In the genomic region with DNA sequence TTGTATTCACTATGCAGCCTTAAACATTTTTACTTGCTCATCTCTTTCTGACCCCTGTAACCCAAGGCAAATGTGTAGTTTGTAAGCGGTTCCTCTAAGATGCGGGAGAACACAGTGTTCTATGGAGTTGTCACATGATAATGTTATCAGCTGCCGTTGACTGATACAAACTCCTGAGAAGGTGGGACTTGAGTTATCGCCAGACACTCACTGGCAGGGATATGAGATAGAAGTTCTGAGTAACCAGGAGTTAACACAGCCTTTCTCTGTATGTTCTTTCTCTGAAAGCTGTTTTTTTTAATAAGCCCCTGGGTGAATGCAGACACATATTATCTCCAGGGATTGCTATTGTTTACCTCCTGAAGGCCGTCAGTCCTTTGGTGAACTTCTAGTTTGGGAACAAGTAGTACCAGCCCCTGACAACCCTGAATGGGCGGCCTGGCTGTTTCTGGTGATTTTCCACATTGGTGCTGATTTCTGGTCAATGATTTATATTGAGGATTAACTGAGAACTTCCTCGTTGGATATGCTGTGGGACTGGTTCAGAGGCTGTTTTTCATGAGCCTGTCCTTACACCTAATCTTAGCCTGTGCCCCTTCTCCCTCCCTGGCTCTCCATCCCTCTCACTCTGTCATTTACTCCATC, we compare ENCODE assay signal across 12 cellular contexts.
DNase-seq lines count a peak whose midpoint lies in the region; ATAC-seq and TF ChIP-seq lines count a peak whose summit lies in the region.
"Had no signal": no experiment of that assay in that cellular context is flagged by ENCODE, and none has a peak within 500 bp of the region (broad histone marks: within the 10 kb centered on the region; RNA-seq: fewer than 3 reads in every experiment).

No MANE protein-coding gene starts in this region.

- H3K4me1 Mint-ChIP-seq in activated CD4-positive, alpha-beta memory T cell treated with anti-CD3 and anti-CD28 coated beads for 36 hours (ENCODE audit: low read depth): peaks cover 3% of the 10 kb centered on the region

- H3K4me3 Mint-ChIP-seq in activated CD4-positive, alpha-beta memory T cell treated with anti-CD3 and anti-CD28 coated beads for 36 hours: no peak overlapping the region

- peaks cover 5% of the 10 kb centered on the region for H3K27me3 Mint-ChIP-seq in activated CD4-positive, alpha-beta memory T cell treated with anti-CD3 and anti-CD28 coated beads for 36 hours

- POLR2A ChIA-PET in activated CD4-positive, alpha-beta memory T cell treated with anti-CD3 and anti-CD28 coated beads for 36 hours (lab: Charles Lee): no interaction called here

- H3K9me3 ChIP-seq in esophagus squamous epithelium (no peaks in the 10 kb centered on the region), lower lobe of right lung (no peaks in the 10 kb centered on the region), stomach smooth muscle (ENCODE audit: control insufficient read depth in 2 of 2, low read length in 2 of 2) (no peaks in the 10 kb centered on the region)
- H3K9me3 ChIP-seq: ascending aorta had no signal

- DNase-seq in OCI-M1 (lab: John Stamatoyannopoulos, UW) (peak; percentile 66), esophagus squamous epithelium (lab: John Stamatoyannopoulos, UW) (no peak), lower lobe of right lung (no peak), AML-193 (lab: John Stamatoyannopoulos, UW) (no peak)
- DNase-seq in activated CD4-positive, alpha-beta memory T cell treated with anti-CD3 and anti-CD28 coated beads for 36 hours: no peak
- DNase-seq: H7, retina, T1000 had no signal

- no peak for TF ChIP-seq CTCF in esophagus squamous epithelium (IDR thresholded peaks at IDR 0.05)
- TF ChIP-seq CTCF in lower lobe of right lung (IDR thresholded peaks at IDR 0.05): no peak

- H3K4me3 ChIP-seq in esophagus squamous epithelium (peak overlapping the region in 1 of 4 donors; percentile 26), lower lobe of right lung (no peak overlapping the region), stomach smooth muscle (ENCODE audit: low read length in 2 of 2) (no peak overlapping the region)
- H3K4me3 ChIP-seq: ascending aorta had no signal

- no peaks in the 10 kb centered on the region for H3K9me3 Mint-ChIP-seq in activated CD4-positive, alpha-beta memory T cell treated with anti-CD3 and anti-CD28 coated beads for 36 hours

- CTCF ChIA-PET in activated CD4-positive, alpha-beta memory T cell treated with anti-CD3 and anti-CD28 coated beads for 36 hours (lab: Charles Lee): no interaction called here

- H3K36me3 ChIP-seq in esophagus squamous epithelium: no peaks in the 10 kb centered on the region
- H3K36me3 ChIP-seq in lower lobe of right lung: no peaks in the 10 kb centered on the region
- no peaks in the 10 kb centered on the region for H3K36me3 ChIP-seq in stomach smooth muscle (ENCODE audit: control insufficient read depth in 2 of 2, insufficient read depth in 2 of 2, low read length in 2 of 2)
- H3K36me3 ChIP-seq: ascending aorta had no signal

- 43 to 54% methylated on average over 7 of the region's 7 CpGs for WGBS in esophagus squamous epithelium, 2 donors

- no peak overlapping the region for H3K27ac Mint-ChIP-seq in activated CD4-positive, alpha-beta memory T cell treated with anti-CD3 and anti-CD28 coated beads for 36 hours

- H3K27ac ChIP-seq in esophagus squamous epithelium (peak overlapping the region; percentile 53 to 83 (median 75)), lower lobe of right lung (peak overlapping the region; percentile 10), stomach smooth muscle (ENCODE audit: low read length) (peak overlapping the region; percentile 41)
- H3K27ac ChIP-seq: ascending aorta had no signal

- no peak overlapping the region for H3K9ac ChIP-seq in stomach smooth muscle (ENCODE audit: low read length in 2 of 2)

- H3K4me1 ChIP-seq in esophagus squamous epithelium (peaks cover 0 to 54% (median 27%) of the 10 kb centered on the region in 3 donors), lower lobe of right lung (peaks cover 8% of the 10 kb centered on the region), stomach smooth muscle (ENCODE audit: control insufficient read depth, insufficient read depth, low read length) (peaks cover 28% of the 10 kb centered on the region)

- no peak for TF ChIP-seq POLR2A in esophagus squamous epithelium (IDR thresholded peaks at IDR 0.05)

- H3K27me3 ChIP-seq in esophagus squamous epithelium: no peaks in the 10 kb centered on the region
- H3K27me3 ChIP-seq in lower lobe of right lung (ENCODE audit: low read depth): no peaks in the 10 kb centered on the region
- H3K27me3 ChIP-seq in stomach smooth muscle (ENCODE audit: control insufficient read depth in 1 of 2, insufficient read depth in 2 of 2, low read length in 2 of 2): no peaks in the 10 kb centered on the region
- H3K27me3 ChIP-seq: ascending aorta had no signal

- intact Hi-C loops in esophagus squamous epithelium (cut with DNase I) (no loop called here), lower lobe of right lung (cut with DNase I) (no loop called here)
- intact Hi-C loops in activated CD4-positive, alpha-beta memory T cell treated with anti-CD3 and anti-CD28 coated beads for 36 hours (cut with micrococcal nuclease): no loop called here

- ATAC-seq in lower lobe of right lung: peak; percentile 47 to 85
- ATAC-seq in GM21529 (IDR thresholded peaks at IDR 0.05; ENCODE audit: unreplicated experiment): no peak
- ATAC-seq in HG03025 (IDR thresholded peaks at IDR 0.05; ENCODE audit: low FRiP score, unreplicated experiment): no peak

- no peaks in the 10 kb centered on the region for H3K36me3 Mint-ChIP-seq in activated CD4-positive, alpha-beta memory T cell treated with anti-CD3 and anti-CD28 coated beads for 36 hours

Comparison
In these comparisons a context has a peak if more than half of its experiments do, and no peak if none do; other contexts are left out.
1. H3K27ac ChIP-seq: peak in every context shown above with its lines; median percentile 75 in esophagus squamous epithelium; 41 in stomach smooth muscle; 10 in lower lobe of right lung.
2. ATAC-seq: peak in lower lobe of right lung (2 of 2); none in GM21529 (single experiment) and HG03025 (single experiment).